1 cellular context compared by ENCODE assay signal in genomic region chr2:31812051-31812798, GRCh38.
TF ChIP-seq lines count a peak whose summit lies in the region.

No MANE protein-coding gene starts in this region.

TF ChIP-seq in GM12878, 131 proteins besides CTCF, POLR2A, EP300 and RAD21 (continued from another document):
- TF ChIP-seq FOXK2 (IDR thresholded peaks at IDR 0.05) (no peak), BMI1 (IDR thresholded peaks at IDR 0.05; ENCODE audit: borderline replicate concordance) (no peak), SPI1 (IDR thresholded peaks at IDR 0.05; ENCODE audit: borderline replicate concordance, insufficient read depth, low read depth, low read length) (peak; percentile 94), SUPT20H (IDR thresholded peaks at IDR 0.05; ENCODE audit: borderline replicate concordance, control insufficient read depth, low read depth, low read length) (no peak), KDM1A (IDR thresholded peaks at IDR 0.05; ENCODE audit: borderline replicate concordance) (no peak), SIN3A (IDR thresholded peaks at IDR 0.05; ENCODE audit: low read depth, low read length) (no peak), EZH2 (IDR thresholded peaks at IDR 0.05; ENCODE audit: borderline replicate concordance, control insufficient read depth, low read depth, low read length) (no peak), HDAC6 (IDR thresholded peaks at IDR 0.05; ENCODE audit: unreplicated experiment) (no peak), NBN (IDR thresholded peaks at IDR 0.05) (no peak), NR2F1 (conservative IDR thresholded peaks at IDR 0.05) (no peak), TBL1XR1 (IDR thresholded peaks at IDR 0.05; ENCODE audit: low read depth, low read length) (no peak), CBX5 (IDR thresholded peaks at IDR 0.05; ENCODE audit: low read depth) (peak; percentile 67; the same call in 1 of the 2 replicates), HSF1 (IDR thresholded peaks at IDR 0.05; ENCODE audit: low read depth, low read length) (no peak), MYB (IDR thresholded peaks at IDR 0.05; ENCODE audit: borderline replicate concordance, low read depth, low read length) (no peak), ZSCAN29 (IDR thresholded peaks at IDR 0.05) (no peak), ESRRA (IDR thresholded peaks at IDR 0.05; ENCODE audit: low read length) (no peak), SIX5 (IDR thresholded peaks at IDR 0.05; ENCODE audit: low read depth, low read length, severe bottlenecking) (peak; percentile 12), MAX (IDR thresholded peaks at IDR 0.05; ENCODE audit: low read depth, low read length) (no peak), ZBTB11 (CRISPR knock-in tag; IDR thresholded peaks at IDR 0.05) (no peak), NR2C1 (IDR thresholded peaks at IDR 0.05) (no peak), YY1 (IDR thresholded peaks at IDR 0.05; ENCODE audit: low read depth, low read length) (0 out of 2 replicates have a peak, but pooled peaks have one; percentile 11), GABPA (IDR thresholded peaks at IDR 0.05; ENCODE audit: low read depth) (peak; percentile 50; the same call in 1 of the 2 replicates), NFYA (IDR thresholded peaks at IDR 0.05; ENCODE audit: borderline replicate concordance, low read depth, low read length) (no peak), BACH1 (IDR thresholded peaks at IDR 0.05; ENCODE audit: borderline replicate concordance) (no peak), RBBP5 (conservative IDR thresholded peaks at IDR 0.05) (no peak), HCFC1 (IDR thresholded peaks at IDR 0.05; ENCODE audit: low read length) (no peak), FOS (IDR thresholded peaks at IDR 0.05; ENCODE audit: borderline replicate concordance, extremely low read depth, insufficient read length) (no peak), TCF3 (IDR thresholded peaks at IDR 0.05; ENCODE audit: borderline replicate concordance, insufficient read depth, low read depth, low read length) (no peak), SKIL (IDR thresholded peaks at IDR 0.05; ENCODE audit: low read depth, poor library complexity, severe bottlenecking) (no peak), KLF5 (IDR thresholded peaks at IDR 0.05; ENCODE audit: partially characterized antibody) (no peak), SMAD1 (IDR thresholded peaks at IDR 0.05; ENCODE audit: low read depth, partially characterized antibody) (no peak), SUZ12 (IDR thresholded peaks at IDR 0.05; ENCODE audit: unreplicated experiment) (no peak)
- TF ChIP-seq, protein P1, sequence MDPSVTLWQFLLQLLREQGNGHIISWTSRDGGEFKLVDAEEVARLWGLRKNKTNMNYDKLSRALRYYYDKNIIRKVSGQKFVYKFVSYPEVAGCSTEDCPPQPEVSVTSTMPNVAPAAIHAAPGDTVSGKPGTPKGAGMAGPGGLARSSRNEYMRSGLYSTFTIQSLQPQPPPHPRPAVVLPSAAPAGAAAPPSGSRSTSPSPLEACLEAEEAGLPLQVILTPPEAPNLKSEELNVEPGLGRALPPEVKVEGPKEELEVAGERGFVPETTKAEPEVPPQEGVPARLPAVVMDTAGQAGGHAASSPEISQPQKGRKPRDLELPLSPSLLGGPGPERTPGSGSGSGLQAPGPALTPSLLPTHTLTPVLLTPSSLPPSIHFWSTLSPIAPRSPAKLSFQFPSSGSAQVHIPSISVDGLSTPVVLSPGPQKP (IDR thresholded peaks at IDR 0.05; ENCODE audit: low read depth, low read length), result no peak
- TF ChIP-seq, protein P2, sequence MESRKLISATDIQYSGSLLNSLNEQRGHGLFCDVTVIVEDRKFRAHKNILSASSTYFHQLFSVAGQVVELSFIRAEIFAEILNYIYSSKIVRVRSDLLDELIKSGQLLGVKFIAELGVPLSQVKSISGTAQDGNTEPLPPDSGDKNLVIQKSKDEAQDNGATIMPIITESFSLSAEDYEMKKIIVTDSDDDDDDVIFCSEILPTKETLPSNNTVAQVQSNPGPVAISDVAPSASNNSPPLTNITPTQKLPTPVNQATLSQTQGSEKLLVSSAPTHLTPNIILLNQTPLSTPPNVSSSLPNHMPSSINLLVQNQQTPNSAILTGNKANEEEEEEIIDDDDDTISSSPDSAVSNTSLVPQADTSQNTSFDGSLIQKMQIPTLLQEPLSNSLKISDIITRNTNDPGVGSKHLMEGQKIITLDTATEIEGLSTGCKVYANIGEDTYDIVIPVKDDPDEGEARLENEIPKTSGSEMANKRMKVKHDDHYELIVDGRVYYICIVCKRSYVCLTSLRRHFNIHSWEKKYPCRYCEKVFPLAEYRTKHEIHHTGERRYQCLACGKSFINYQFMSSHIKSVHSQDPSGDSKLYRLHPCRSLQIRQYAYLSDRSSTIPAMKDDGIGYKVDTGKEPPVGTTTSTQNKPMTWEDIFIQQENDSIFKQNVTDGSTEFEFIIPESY (IDR thresholded peaks at IDR 0.05), result no peak
- TF ChIP-seq, protein P3, sequence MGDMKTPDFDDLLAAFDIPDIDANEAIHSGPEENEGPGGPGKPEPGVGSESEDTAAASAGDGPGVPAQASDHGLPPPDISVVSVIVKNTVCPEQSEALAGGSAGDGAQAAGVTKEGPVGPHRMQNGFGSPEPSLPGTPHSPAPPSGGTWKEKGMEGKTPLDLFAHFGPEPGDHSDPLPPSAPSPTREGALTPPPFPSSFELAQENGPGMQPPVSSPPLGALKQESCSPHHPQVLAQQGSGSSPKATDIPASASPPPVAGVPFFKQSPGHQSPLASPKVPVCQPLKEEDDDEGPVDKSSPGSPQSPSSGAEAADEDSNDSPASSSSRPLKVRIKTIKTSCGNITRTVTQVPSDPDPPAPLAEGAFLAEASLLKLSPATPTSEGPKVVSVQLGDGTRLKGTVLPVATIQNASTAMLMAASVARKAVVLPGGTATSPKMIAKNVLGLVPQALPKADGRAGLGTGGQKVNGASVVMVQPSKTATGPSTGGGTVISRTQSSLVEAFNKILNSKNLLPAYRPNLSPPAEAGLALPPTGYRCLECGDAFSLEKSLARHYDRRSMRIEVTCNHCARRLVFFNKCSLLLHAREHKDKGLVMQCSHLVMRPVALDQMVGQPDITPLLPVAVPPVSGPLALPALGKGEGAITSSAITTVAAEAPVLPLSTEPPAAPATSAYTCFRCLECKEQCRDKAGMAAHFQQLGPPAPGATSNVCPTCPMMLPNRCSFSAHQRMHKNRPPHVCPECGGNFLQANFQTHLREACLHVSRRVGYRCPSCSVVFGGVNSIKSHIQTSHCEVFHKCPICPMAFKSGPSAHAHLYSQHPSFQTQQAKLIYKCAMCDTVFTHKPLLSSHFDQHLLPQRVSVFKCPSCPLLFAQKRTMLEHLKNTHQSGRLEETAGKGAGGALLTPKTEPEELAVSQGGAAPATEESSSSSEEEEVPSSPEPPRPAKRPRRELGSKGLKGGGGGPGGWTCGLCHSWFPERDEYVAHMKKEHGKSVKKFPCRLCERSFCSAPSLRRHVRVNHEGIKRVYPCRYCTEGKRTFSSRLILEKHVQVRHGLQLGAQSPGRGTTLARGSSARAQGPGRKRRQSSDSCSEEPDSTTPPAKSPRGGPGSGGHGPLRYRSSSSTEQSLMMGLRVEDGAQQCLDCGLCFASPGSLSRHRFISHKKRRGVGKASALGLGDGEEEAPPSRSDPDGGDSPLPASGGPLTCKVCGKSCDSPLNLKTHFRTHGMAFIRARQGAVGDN (IDR thresholded peaks at IDR 0.05), result no peak
